In genomic region chr5:119373449-119373858, GRCh38 we compare ENCODE assay signal across 12 cellular contexts.
DNase-seq lines count a peak whose midpoint lies in the region; ATAC-seq and TF ChIP-seq lines count a peak whose summit lies in the region.
"Had no signal": no experiment of that assay in that cellular context is flagged by ENCODE, and none has a peak within 500 bp of the region (broad histone marks: within the 10 kb centered on the region; RNA-seq: fewer than 3 reads in every experiment).

No MANE protein-coding gene starts in this region.

- peak overlapping the region; percentile 16 for H3K27ac Mint-ChIP-seq in dendritic cell treated with granulocyte-macrophage colony-stimulating factor and Interleukin-4, amounts not matched to agents 40 ng/mL and 50 ng/mL, for 4 days

- no peak for TF ChIP-seq CTCF in WERI-Rb-1 (IDR thresholded peaks at IDR 0.05; ENCODE audit: low read depth, low read length)

- H3K36me3 ChIP-seq in WERI-Rb-1: no peaks in the 10 kb centered on the region

- DNase-seq in NCI-H2029 (lab: John Stamatoyannopoulos, UW) (no peak), caudate nucleus (lab: John Stamatoyannopoulos, UW) (no peak), WERI-Rb-1 (no peak)
- DNase-seq: activated CD8-positive, alpha-beta memory T cell treated with anti-CD3 and anti-CD28 coated beads, Interleukin-2, amount 50 U/mL, for 48 hours; cerebellar nuclear complex; DND-41; KG1; SK-N-SH had no signal

- peak; percentile 62 for ATAC-seq in GM18870 (IDR thresholded peaks at IDR 0.05; ENCODE audit: unreplicated experiment)
- peak; percentile 45 for ATAC-seq in GM21526 (IDR thresholded peaks at IDR 0.05; ENCODE audit: low FRiP score, unreplicated experiment)
- peak; percentile 38 for ATAC-seq in HG03139 (IDR thresholded peaks at IDR 0.05; ENCODE audit: unreplicated experiment)

- no peaks in the 10 kb centered on the region for H3K9me3 ChIP-seq in WERI-Rb-1 (ENCODE audit: severe bottlenecking)
- H3K9me3 ChIP-seq: SK-N-SH had no signal

- no peak overlapping the region for H3K4me3 Mint-ChIP-seq in dendritic cell treated with granulocyte-macrophage colony-stimulating factor and Interleukin-4, amounts not matched to agents 40 ng/mL and 50 ng/mL, for 4 days

- no peaks in the 10 kb centered on the region for H3K9me3 Mint-ChIP-seq in dendritic cell treated with granulocyte-macrophage colony-stimulating factor and Interleukin-4, amounts not matched to agents 40 ng/mL and 50 ng/mL, for 4 days

- H3K27me3 Mint-ChIP-seq in dendritic cell treated with granulocyte-macrophage colony-stimulating factor and Interleukin-4, amounts not matched to agents 40 ng/mL and 50 ng/mL, for 4 days: no peaks in the 10 kb centered on the region

- H3K36me3 Mint-ChIP-seq in dendritic cell treated with granulocyte-macrophage colony-stimulating factor and Interleukin-4, amounts not matched to agents 40 ng/mL and 50 ng/mL, for 4 days (ENCODE audit: low read depth): peaks cover 44% of the 10 kb centered on the region

- H3K4me3 ChIP-seq in WERI-Rb-1 (ENCODE audit: low read depth, low read length): no peak overlapping the region

- intact Hi-C loops in dendritic cell treated with granulocyte-macrophage colony-stimulating factor and Interleukin-4, amounts not matched to agents 40 ng/mL and 50 ng/mL, for 4 days (cut with micrococcal nuclease): no loop called here

- H3K27me3 ChIP-seq in WERI-Rb-1 (ENCODE audit: insufficient read depth, low read depth, severe bottlenecking): no peaks in the 10 kb centered on the region

- H3K27ac ChIP-seq in caudate nucleus (ENCODE audit: low read depth, low read length) (no peak overlapping the region), WERI-Rb-1 (no peak overlapping the region)

- peaks cover 52% of the 10 kb centered on the region for H3K4me1 Mint-ChIP-seq in dendritic cell treated with granulocyte-macrophage colony-stimulating factor and Interleukin-4, amounts not matched to agents 40 ng/mL and 50 ng/mL, for 4 days (ENCODE audit: low read depth)
